ENCODE assay signal across 1 cellular context in the genomic region with DNA sequence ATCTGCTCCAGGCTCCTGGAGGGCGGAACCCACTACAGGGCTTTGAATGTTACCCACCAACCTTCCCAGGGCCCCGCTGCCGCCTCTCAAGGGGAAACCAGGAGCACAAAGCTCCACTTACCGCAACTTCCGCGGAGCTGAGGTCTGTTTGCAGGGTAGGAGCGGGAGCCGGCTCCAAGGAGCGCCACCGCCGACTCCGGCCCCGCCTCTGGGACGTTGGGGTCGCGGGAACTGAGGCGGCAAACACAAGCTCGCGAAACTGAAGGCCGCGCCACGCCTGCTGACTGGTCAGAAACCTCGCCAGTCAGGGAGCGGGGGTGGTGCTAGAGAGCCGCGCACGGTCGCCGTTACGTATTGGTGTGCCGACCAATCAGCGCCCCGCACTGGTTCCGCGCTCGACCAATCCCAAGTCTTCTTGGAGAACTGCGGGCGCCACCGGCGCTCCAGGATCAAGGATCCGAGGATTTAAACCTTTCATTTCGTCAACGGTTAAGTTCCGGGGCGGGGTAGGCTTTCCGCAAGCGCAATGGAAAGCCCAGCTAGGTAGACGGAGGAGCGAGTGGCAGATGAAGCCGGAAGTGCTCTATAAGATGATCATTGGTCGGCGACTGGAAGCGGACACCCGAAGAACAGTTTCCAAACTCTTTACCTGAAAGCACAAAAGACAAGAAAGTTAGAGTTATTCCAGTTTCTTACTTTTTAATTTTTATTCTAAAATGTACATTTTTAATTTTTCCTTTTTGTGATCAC.
A peak's percentile ranks its signal among the peaks of the same experiment; 100 is the strongest.
TF ChIP-seq lines count a peak whose summit lies in the region.

A gene (minus strand): TSS at position 233 of the 750 bp plus-strand sequence. CDS start 3,828 bp downstream, outside the sequence.

TF ChIP-seq in HepG2, 621 proteins besides CTCF, POLR2A, EP300 and RAD21 (continued from another document and continues in another):
- TF ChIP-seq, protein P1, sequence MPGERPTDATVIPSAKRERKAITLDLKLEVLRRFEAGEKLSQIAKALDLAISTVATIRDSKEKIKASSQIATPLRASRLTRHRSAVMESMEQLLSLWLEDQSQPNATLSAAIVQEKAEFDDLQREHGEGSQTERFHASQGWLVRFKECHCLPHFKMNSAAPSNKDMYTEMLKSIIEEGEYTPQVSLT (CRISPR knock-in tag; IDR thresholded peaks at IDR 0.05; ENCODE audit: borderline replicate concordance, low read depth), result no peak
- TF ChIP-seq SMC3 (IDR thresholded peaks at IDR 0.05; ENCODE audit: low read length), result no peak
- peak; percentile 99 for TF ChIP-seq HDAC1 (CRISPR knock-in tag; IDR thresholded peaks at IDR 0.05)
- no peak for TF ChIP-seq HOXA9 (CRISPR knock-in tag; IDR thresholded peaks at IDR 0.05; ENCODE audit: borderline replicate concordance)
- TF ChIP-seq, protein P2, sequence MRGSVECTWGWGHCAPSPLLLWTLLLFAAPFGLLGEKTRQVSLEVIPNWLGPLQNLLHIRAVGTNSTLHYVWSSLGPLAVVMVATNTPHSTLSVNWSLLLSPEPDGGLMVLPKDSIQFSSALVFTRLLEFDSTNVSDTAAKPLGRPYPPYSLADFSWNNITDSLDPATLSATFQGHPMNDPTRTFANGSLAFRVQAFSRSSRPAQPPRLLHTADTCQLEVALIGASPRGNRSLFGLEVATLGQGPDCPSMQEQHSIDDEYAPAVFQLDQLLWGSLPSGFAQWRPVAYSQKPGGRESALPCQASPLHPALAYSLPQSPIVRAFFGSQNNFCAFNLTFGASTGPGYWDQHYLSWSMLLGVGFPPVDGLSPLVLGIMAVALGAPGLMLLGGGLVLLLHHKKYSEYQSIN (CRISPR knock-in tag; IDR thresholded peaks at IDR 0.05; ENCODE audit: borderline replicate concordance), result no peak
- TF ChIP-seq CCDC6 (CRISPR knock-in tag; IDR thresholded peaks at IDR 0.05), result no peak; the same call in 1 of the 2 replicates
- TF ChIP-seq, protein P3, sequence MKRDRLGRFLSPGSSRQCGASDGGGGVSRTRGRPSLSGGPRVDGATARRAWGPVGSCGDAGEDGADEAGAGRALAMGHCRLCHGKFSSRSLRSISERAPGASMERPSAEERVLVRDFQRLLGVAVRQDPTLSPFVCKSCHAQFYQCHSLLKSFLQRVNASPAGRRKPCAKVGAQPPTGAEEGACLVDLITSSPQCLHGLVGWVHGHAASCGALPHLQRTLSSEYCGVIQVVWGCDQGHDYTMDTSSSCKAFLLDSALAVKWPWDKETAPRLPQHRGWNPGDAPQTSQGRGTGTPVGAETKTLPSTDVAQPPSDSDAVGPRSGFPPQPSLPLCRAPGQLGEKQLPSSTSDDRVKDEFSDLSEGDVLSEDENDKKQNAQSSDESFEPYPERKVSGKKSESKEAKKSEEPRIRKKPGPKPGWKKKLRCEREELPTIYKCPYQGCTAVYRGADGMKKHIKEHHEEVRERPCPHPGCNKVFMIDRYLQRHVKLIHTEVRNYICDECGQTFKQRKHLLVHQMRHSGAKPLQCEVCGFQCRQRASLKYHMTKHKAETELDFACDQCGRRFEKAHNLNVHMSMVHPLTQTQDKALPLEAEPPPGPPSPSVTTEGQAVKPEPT (CRISPR knock-in tag; IDR thresholded peaks at IDR 0.05; ENCODE audit: low read depth), result no peak
- TF ChIP-seq ZNF225 (CRISPR knock-in tag; IDR thresholded peaks at IDR 0.05), result no peak
- TF ChIP-seq CREM (IDR thresholded peaks at IDR 0.05), result peak; percentile 83
- no peak for TF ChIP-seq CREM (CRISPR knock-in tag; IDR thresholded peaks at IDR 0.05)
- TF ChIP-seq, protein P4, sequence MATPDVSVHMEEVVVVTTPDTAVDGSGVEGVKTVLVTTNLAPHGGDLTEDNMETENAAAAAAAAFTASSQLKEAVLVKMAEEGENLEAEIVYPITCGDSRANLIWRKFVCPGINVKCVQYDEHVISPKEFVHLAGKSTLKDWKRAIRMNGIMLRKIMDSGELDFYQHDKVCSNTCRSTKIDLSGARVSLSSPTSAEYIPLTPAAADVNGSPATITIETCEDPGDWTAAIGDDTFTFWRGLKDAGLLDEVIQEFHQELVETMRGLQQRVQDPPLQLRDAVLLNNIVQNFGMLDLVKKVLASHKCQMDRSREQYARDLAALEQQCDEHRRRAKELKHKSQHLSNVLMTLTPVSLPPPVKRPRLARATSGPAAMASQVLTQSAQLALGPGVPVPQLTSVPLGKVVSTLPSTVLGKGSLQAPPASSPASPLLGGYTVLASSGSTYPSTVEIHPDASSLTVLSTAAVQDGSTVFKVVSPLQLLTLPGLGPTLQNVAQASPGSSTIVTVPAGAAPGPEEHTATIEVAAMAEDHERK (CRISPR knock-in tag; IDR thresholded peaks at IDR 0.05; ENCODE audit: low read depth), result peak; percentile 69; the same call in 1 of the 2 replicates
- TF ChIP-seq EHMT2 (IDR thresholded peaks at IDR 0.05; ENCODE audit: borderline replicate concordance, low read depth, low read length), result no peak
- TF ChIP-seq, protein P5, sequence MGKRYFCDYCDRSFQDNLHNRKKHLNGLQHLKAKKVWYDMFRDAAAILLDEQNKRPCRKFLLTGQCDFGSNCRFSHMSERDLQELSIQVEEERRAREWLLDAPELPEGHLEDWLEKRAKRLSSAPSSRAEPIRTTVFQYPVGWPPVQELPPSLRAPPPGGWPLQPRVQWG (CRISPR knock-in tag; IDR thresholded peaks at IDR 0.05; ENCODE audit: borderline replicate concordance, low read depth), result no peak
- no peak for TF ChIP-seq U2AF2 (IDR thresholded peaks at IDR 0.05; ENCODE audit: low read depth, low read length)
- TF ChIP-seq, protein P6, sequence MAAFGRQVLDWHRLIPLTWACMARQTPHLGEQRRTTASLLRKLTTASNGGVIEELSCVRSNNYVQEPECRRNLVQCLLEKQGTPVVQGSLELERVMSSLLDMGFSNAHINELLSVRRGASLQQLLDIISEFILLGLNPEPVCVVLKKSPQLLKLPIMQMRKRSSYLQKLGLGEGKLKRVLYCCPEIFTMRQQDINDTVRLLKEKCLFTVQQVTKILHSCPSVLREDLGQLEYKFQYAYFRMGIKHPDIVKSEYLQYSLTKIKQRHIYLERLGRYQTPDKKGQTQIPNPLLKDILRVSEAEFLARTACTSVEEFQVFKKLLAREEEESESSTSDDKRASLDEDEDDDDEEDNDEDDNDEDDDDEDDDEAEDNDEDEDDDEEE (CRISPR knock-in tag; IDR thresholded peaks at IDR 0.05), result no peak
- TF ChIP-seq, protein P7, sequence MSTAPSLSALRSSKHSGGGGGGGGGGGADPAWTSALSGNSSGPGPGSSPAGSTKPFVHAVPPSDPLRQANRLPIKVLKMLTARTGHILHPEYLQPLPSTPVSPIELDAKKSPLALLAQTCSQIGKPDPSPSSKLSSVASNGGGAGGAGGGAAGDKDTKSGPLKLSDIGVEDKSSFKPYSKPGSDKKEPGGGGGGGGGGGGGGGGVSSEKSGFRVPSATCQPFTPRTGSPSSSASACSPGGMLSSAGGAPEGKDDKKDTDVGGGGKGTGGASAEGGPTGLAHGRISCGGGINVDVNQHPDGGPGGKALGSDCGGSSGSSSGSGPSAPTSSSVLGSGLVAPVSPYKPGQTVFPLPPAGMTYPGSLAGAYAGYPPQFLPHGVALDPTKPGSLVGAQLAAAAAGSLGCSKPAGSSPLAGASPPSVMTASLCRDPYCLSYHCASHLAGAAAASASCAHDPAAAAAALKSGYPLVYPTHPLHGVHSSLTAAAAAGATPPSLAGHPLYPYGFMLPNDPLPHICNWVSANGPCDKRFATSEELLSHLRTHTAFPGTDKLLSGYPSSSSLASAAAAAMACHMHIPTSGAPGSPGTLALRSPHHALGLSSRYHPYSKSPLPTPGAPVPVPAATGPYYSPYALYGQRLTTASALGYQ (CRISPR knock-in tag; IDR thresholded peaks at IDR 0.05), result 0 out of 2 replicates have a peak, but pooled peaks have one; percentile 20
- TF ChIP-seq FOXO1 (CRISPR knock-in tag; IDR thresholded peaks at IDR 0.05), result no peak
- no peak for TF ChIP-seq KLF13 (CRISPR knock-in tag; IDR thresholded peaks at IDR 0.05)
- TF ChIP-seq, protein P8, sequence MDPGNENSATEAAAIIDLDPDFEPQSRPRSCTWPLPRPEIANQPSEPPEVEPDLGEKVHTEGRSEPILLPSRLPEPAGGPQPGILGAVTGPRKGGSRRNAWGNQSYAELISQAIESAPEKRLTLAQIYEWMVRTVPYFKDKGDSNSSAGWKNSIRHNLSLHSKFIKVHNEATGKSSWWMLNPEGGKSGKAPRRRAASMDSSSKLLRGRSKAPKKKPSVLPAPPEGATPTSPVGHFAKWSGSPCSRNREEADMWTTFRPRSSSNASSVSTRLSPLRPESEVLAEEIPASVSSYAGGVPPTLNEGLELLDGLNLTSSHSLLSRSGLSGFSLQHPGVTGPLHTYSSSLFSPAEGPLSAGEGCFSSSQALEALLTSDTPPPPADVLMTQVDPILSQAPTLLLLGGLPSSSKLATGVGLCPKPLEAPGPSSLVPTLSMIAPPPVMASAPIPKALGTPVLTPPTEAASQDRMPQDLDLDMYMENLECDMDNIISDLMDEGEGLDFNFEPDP (CRISPR knock-in tag; conservative IDR thresholded peaks at IDR 0.05), result no peak
- TF ChIP-seq NAIF1 (CRISPR knock-in tag; IDR thresholded peaks at IDR 0.05; ENCODE audit: borderline replicate concordance), result peak; percentile 90; the same call in 1 of the 2 replicates
- TF ChIP-seq SNAI1 (CRISPR knock-in tag; IDR thresholded peaks at IDR 0.05; ENCODE audit: borderline replicate concordance), result no peak
- TF ChIP-seq PAX8 (CRISPR knock-in tag; IDR thresholded peaks at IDR 0.05; ENCODE audit: borderline replicate concordance), result no peak
- TF ChIP-seq, protein P9, sequence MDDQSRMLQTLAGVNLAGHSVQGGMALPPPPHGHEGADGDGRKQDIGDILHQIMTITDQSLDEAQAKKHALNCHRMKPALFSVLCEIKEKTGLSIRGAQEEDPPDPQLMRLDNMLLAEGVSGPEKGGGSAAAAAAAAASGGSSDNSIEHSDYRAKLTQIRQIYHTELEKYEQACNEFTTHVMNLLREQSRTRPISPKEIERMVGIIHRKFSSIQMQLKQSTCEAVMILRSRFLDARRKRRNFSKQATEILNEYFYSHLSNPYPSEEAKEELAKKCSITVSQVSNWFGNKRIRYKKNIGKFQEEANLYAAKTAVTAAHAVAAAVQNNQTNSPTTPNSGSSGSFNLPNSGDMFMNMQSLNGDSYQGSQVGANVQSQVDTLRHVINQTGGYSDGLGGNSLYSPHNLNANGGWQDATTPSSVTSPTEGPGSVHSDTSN (CRISPR knock-in tag; IDR thresholded peaks at IDR 0.05; ENCODE audit: borderline replicate concordance), result no peak
- TF ChIP-seq, protein P10, sequence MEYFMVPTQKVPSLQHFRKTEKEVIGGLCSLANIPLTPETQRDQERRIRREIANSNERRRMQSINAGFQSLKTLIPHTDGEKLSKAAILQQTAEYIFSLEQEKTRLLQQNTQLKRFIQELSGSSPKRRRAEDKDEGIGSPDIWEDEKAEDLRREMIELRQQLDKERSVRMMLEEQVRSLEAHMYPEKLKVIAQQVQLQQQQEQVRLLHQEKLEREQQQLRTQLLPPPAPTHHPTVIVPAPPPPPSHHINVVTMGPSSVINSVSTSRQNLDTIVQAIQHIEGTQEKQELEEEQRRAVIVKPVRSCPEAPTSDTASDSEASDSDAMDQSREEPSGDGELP (IDR thresholded peaks at IDR 0.05; ENCODE audit: borderline replicate concordance, low read depth), result peak; percentile 18; the same call in 1 of the 2 replicates
- TF ChIP-seq ZNF451 (CRISPR knock-in tag; IDR thresholded peaks at IDR 0.05), result no peak
- TF ChIP-seq ZNF556 (CRISPR knock-in tag; IDR thresholded peaks at IDR 0.05; ENCODE audit: borderline replicate concordance), result no peak
- TF ChIP-seq NR2F6 (IDR thresholded peaks at IDR 0.05), result no peak
- TF ChIP-seq NR2F6 (CRISPR knock-in tag; IDR thresholded peaks at IDR 0.05), result no peak; the same call in 1 of the 2 replicates
- TF ChIP-seq MTF2 (CRISPR knock-in tag; IDR thresholded peaks at IDR 0.05; ENCODE audit: borderline replicate concordance), result no peak
- TF ChIP-seq, protein P11, sequence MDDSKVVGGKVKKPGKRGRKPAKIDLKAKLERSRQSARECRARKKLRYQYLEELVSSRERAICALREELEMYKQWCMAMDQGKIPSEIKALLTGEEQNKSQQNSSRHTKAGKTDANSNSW (CRISPR knock-in tag; IDR thresholded peaks at IDR 0.05; ENCODE audit: borderline replicate concordance), result no peak
- no peak for TF ChIP-seq ZNF703 (CRISPR knock-in tag; IDR thresholded peaks at IDR 0.05; ENCODE audit: borderline replicate concordance)
- TF ChIP-seq, protein P12, sequence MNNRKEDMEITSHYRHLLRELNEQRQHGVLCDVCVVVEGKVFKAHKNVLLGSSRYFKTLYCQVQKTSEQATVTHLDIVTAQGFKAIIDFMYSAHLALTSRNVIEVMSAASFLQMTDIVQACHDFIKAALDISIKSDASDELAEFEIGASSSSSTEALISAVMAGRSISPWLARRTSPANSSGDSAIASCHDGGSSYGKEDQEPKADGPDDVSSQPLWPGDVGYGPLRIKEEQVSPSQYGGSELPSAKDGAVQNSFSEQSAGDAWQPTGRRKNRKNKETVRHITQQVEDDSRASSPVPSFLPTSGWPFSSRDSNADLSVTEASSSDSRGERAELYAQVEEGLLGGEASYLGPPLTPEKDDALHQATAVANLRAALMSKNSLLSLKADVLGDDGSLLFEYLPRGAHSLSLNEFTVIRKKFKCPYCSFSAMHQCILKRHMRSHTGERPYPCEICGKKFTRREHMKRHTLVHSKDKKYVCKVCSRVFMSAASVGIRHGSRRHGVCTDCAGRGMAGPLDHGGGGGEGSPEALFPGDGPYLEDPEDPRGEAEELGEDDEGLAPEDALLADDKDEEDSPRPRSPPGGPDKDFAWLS (CRISPR knock-in tag; IDR thresholded peaks at IDR 0.05; ENCODE audit: borderline replicate concordance), result no peak
- TF ChIP-seq CC2D1A (CRISPR knock-in tag; IDR thresholded peaks at IDR 0.05), result no peak
- TF ChIP-seq CEBPB (IDR thresholded peaks at IDR 0.05; ENCODE audit: borderline replicate concordance, low read depth, low read length), result no peak
- TF ChIP-seq AGO2 (optimal IDR thresholded peaks at IDR 0.05; ENCODE audit: low read depth, low read length), result no peak
- no peak for TF ChIP-seq ZNF644 (CRISPR knock-in tag; IDR thresholded peaks at IDR 0.05; ENCODE audit: low read depth)
- peak; percentile 61 for TF ChIP-seq ELF3 (CRISPR knock-in tag; IDR thresholded peaks at IDR 0.05)
- no peak for TF ChIP-seq KLF11 (CRISPR knock-in tag; IDR thresholded peaks at IDR 0.05)
